In the genomic region with DNA sequence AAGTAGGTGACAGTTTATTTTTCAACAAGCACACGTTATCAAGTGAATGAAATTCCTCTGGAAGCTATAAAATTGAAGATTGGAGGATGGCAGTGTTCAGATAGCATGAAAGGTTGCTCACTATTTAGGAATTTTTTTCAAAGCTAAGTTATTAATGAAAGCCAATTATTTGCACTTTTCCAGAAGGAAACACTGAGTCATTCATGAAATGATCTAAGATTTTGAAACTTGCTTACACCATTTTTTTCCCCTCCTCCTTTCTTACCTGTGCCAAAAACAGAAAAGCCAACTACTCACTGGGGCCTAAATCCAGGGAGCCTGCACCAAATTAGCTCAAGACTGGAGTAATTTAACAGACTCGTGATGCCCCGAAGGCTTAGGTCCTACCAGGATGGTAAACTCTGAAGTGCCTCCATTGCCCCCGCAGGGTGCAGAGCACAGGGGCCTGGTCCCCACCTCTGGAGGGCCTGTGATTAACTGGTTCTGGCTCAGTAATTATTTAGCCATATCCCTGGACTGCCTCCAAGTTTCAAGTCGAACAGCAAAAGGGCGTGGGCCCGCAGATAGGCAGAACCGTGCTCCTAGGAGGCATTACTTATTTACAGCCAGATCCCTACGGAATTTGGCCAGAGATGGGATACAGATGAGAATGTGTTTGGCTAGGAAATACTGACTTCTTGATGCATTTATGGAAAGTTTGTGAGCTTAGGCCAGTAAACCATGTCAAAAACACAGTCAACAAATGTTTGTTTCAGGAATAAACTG, we compare ENCODE assay signal across 8 cellular contexts. TPM values are rescaled to one million over a fixed set of nuclear protein-coding genes. Genes with fewer than 3 reads are reported as not detected.
DNase-seq lines count a peak whose midpoint lies in the region; ATAC-seq and TF ChIP-seq lines count a peak whose summit lies in the region.

No MANE protein-coding gene starts in this region.

- H3K36me3 Mint-ChIP-seq in activated naive CD8-positive, alpha-beta T cell: no peaks in the 10 kb centered on the region

- no peak for TF ChIP-seq POLR2A in gastrocnemius medialis (IDR thresholded peaks at IDR 0.05)

- DNase-seq in NCI-H82 (lab: John Stamatoyannopoulos, UW): peak; percentile 56
- no peak for DNase-seq in NCI-H82 treated with DMSO at 0.1 percent for 48 hours (lab: John Stamatoyannopoulos, UW; ENCODE audit: unreplicated experiment)
- DNase-seq in NCI-H1105 (lab: John Stamatoyannopoulos, UW): peak; percentile 44
- DNase-seq in left ventricle myocardium inferior: peak; percentile 35
- DNase-seq in gastrocnemius medialis: peak in 1 of 2 donors; percentile 56
- no peak for DNase-seq in activated CD4-positive, alpha-beta T cell treated with anti-CD3 and anti-CD28 coated beads for 1 hour
- DNase-seq in NCI-H510A (lab: John Stamatoyannopoulos, UW): no peak

- no peaks in the 10 kb centered on the region for H3K9me3 Mint-ChIP-seq in activated naive CD8-positive, alpha-beta T cell (ENCODE audit: low read depth)

- TF ChIP-seq CTCF in left ventricle myocardium inferior (IDR thresholded peaks at IDR 0.05; ENCODE audit: borderline replicate concordance) (no peak), gastrocnemius medialis (IDR thresholded peaks at IDR 0.05 in 4 of 5, conservative IDR thresholded peaks at IDR 0.05 in 1 of 5) (no peak)

- H3K4me3 ChIP-seq in left ventricle myocardium inferior (no peak overlapping the region), gastrocnemius medialis (no peak overlapping the region)

- in situ Hi-C loops in gastrocnemius medialis (cut with MboI; ENCODE audit: low sequenced_read_pairs in 4 of 4): no loop called here

- H3K4me3 Mint-ChIP-seq in activated naive CD8-positive, alpha-beta T cell: peak overlapping the region; percentile 68

- no peaks in the 10 kb centered on the region for H3K27me3 ChIP-seq in left ventricle myocardium inferior (ENCODE audit: low read depth)
- no peaks in the 10 kb centered on the region for H3K27me3 ChIP-seq in gastrocnemius medialis

- H3K9me3 ChIP-seq in left ventricle myocardium inferior (replicated peaks): no peaks in the 10 kb centered on the region
- no peaks in the 10 kb centered on the region for H3K9me3 ChIP-seq in gastrocnemius medialis

- peaks cover 41% of the 10 kb centered on the region for H3K4me1 Mint-ChIP-seq in activated naive CD8-positive, alpha-beta T cell (ENCODE audit: low read depth)

- peaks cover 36% of the 10 kb centered on the region for H3K4me1 ChIP-seq in left ventricle myocardium inferior
- H3K4me1 ChIP-seq in gastrocnemius medialis: peaks cover 19 to 27% of the 10 kb centered on the region in 2 donors

- H3K27ac ChIP-seq in left ventricle myocardium inferior (replicated peaks) (peak overlapping the region; percentile 92), gastrocnemius medialis (peak overlapping the region; percentile 67 to 88 (median 85))

- H3K36me3 ChIP-seq in left ventricle myocardium inferior (no peaks in the 10 kb centered on the region), gastrocnemius medialis (no peaks in the 10 kb centered on the region)

- H3K27ac Mint-ChIP-seq in activated naive CD8-positive, alpha-beta T cell: peak overlapping the region; percentile 97

- ATAC-seq in gastrocnemius medialis: peak; percentile 45 to 67

- no peaks in the 10 kb centered on the region for H3K27me3 Mint-ChIP-seq in activated naive CD8-positive, alpha-beta T cell

- intact Hi-C loops in left ventricle myocardium inferior (cut with micrococcal nuclease) (no loop called here), gastrocnemius medialis (cut with DNase I; ENCODE audit: low total_unique reads) (loop anchor here (2.0 to 5.0 kb wide), 3 partner anchors 27 to 39 kb away; no protein-coding TSS in a partner anchor)

RNA-seq across cellular contexts. Expression of gene ZNF217, which starts 28.0 kb away (rescaled TPM):
- total RNA-seq in left ventricle myocardium inferior: 5.4 TPM
- total RNA-seq in gastrocnemius medialis: 1 to 10 TPM; 4.1 to 5.9 (median 4.7) TPM

Comparison
In these comparisons a context has a peak if more than half of its experiments do, and no peak if none do; other contexts are left out.
1. DNase-seq: peak in NCI-H82 (single experiment), NCI-H1105 (single experiment) and left ventricle myocardium inferior (single experiment); none in NCI-H82 treated with DMSO at 0.1 percent for 48 hours (single experiment), activated CD4-positive, alpha-beta T cell treated with anti-CD3 and anti-CD28 coated beads for 1 hour (single experiment) and NCI-H510A (single experiment).